In the genomic region with DNA sequence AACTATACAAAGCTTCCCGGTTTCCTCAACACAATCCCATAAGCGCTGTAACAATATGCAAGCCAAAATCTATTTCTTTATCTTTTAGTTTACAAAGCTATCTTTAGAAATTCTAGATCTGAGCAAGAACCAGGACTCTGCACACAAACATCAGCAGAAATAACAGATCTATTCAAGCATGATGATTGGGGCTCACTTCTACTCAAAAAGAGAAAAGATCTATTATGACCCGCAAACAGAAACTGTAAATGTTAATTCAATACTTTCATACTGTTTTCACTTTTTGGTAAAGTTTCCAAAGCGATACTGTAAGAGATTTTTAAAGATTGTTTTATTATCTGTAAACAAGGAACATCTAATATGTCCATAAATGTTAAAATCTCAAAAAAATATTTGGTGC, we compare ENCODE assay signal across 8 cellular contexts.
A peak's percentile ranks its signal among the peaks of the same experiment; 100 is the strongest.
DNase-seq lines count a peak whose midpoint lies in the region; ATAC-seq and TF ChIP-seq lines count a peak whose summit lies in the region.

No MANE protein-coding gene starts in this region.

- H3K27ac Mint-ChIP-seq in activated CD4-positive, alpha-beta T cell treated with anti-CD3 and anti-CD28 coated beads for 36 hours = peak overlapping the region; percentile 77
- peak overlapping the region; percentile 83 for H3K27ac Mint-ChIP-seq in activated B cell treated with CpG ODN at 0.5 μM for 24 hours

- H3K36me3 ChIP-seq in iPS-15b (ENCODE audit: control insufficient read depth, insufficient read depth, low read length) = no peaks in the 10 kb centered on the region

- H3K27me3 ChIP-seq in iPS-15b (ENCODE audit: control insufficient read depth, insufficient read depth, low read length) = no peaks in the 10 kb centered on the region

- POLR2A ChIA-PET in activated CD4-positive, alpha-beta T cell treated with anti-CD3 and anti-CD28 coated beads for 36 hours (lab: Charles Lee) = interaction anchor here (0.6 to 1.4 kb wide), 3 partner anchors 65 to 366 kb away, joined by 3 to 5 read pairs (median 5); a partner anchor contains a TSS
- POLR2A ChIA-PET in activated B cell treated with CpG ODN at 0.5 μM for 24 hours (lab: Charles Lee) = interaction anchor here (1.0 to 3.8 kb wide), 2 partner anchors 14 to 87 kb away, joined by 6 to 21 read pairs; a partner anchor contains a TSS

- peak; percentile 24 for ATAC-seq in activated CD4-positive, alpha-beta T cell treated with anti-CD3 and anti-CD28 coated beads for 36 hours
- ATAC-seq in activated B cell treated with CpG ODN at 0.5 μM for 24 hours (ENCODE audit: low read depth) = no peak

- CTCF ChIA-PET in activated CD4-positive, alpha-beta T cell treated with anti-CD3 and anti-CD28 coated beads for 36 hours (lab: Charles Lee) = interaction anchor here (0.6 to 1.5 kb wide), 4 partner anchors 31 to 364 kb away, joined by 3 to 8 read pairs (median 4); no protein-coding TSS in a partner anchor
- CTCF ChIA-PET in activated B cell treated with CpG ODN at 0.5 μM for 24 hours (lab: Charles Lee) = no interaction called here

- H3K27me3 Mint-ChIP-seq in activated CD4-positive, alpha-beta T cell treated with anti-CD3 and anti-CD28 coated beads for 36 hours = no peaks in the 10 kb centered on the region
- H3K27me3 Mint-ChIP-seq in activated B cell treated with CpG ODN at 0.5 μM for 24 hours = no peaks in the 10 kb centered on the region

- intact Hi-C loops in activated CD4-positive, alpha-beta T cell treated with anti-CD3 and anti-CD28 coated beads for 36 hours (cut with DNase I, micrococcal nuclease) = loop anchor here (1.0 to 10.0 kb wide), 15 partner anchors 51 to 1807 kb away; a partner anchor contains a TSS
- intact Hi-C loops in activated B cell treated with CpG ODN at 0.5 μM for 24 hours (cut with micrococcal nuclease) = loop anchor here (2.0 to 10.0 kb wide), 6 partner anchors 64 to 1053 kb away; a partner anchor contains a TSS

- no peak for TF ChIP-seq CTCF in activated B cell treated with CpG ODN at 0.5 μM for 24 hours (IDR thresholded peaks at IDR 0.05)

- peak overlapping the region; percentile 93 for H3K4me3 ChIP-seq in iPS-15b (ENCODE audit: low read depth, low read length)

- H3K27ac ChIP-seq in temporal lobe (ENCODE audit: low read depth, low read length) = peak overlapping the region; percentile 93

- DNase-seq in activated CD4-positive, alpha-beta T cell treated with anti-CD3 and anti-CD28 coated beads for 36 hours = no peak
- DNase-seq in activated CD4-positive, alpha-beta T cell treated with anti-CD3 and anti-CD28 coated beads, Interleukin-2, amount 50 U/mL, for 48 hours = no peak
- DNase-seq in activated B cell treated with CpG ODN at 0.5 μM for 24 hours (no peak), GM03348 (ENCODE audit: low spot score) (no peak), retina (no peak), RPMI8226 (no peak)

- H3K9ac ChIP-seq in iPS-15b (ENCODE audit: low read depth, low read length) = no peak overlapping the region

- peaks cover 9% of the 10 kb centered on the region for H3K4me1 ChIP-seq in iPS-15b (ENCODE audit: control insufficient read depth, insufficient read depth, low read length)

- H3K4me3 Mint-ChIP-seq in activated CD4-positive, alpha-beta T cell treated with anti-CD3 and anti-CD28 coated beads for 36 hours = peak overlapping the region; percentile 94
- peak overlapping the region; percentile 90 for H3K4me3 Mint-ChIP-seq in activated B cell treated with CpG ODN at 0.5 μM for 24 hours

- H3K9me3 ChIP-seq in iPS-15b (ENCODE audit: control insufficient read depth, insufficient read depth, low read length) = no peaks in the 10 kb centered on the region

- no peaks in the 10 kb centered on the region for H3K9me3 Mint-ChIP-seq in activated CD4-positive, alpha-beta T cell treated with anti-CD3 and anti-CD28 coated beads for 36 hours (ENCODE audit: low read depth)
- H3K9me3 Mint-ChIP-seq in activated B cell treated with CpG ODN at 0.5 μM for 24 hours = no peaks in the 10 kb centered on the region

- no peaks in the 10 kb centered on the region for H3K36me3 Mint-ChIP-seq in activated CD4-positive, alpha-beta T cell treated with anti-CD3 and anti-CD28 coated beads for 36 hours (ENCODE audit: low read depth)
- H3K36me3 Mint-ChIP-seq in activated B cell treated with CpG ODN at 0.5 μM for 24 hours (ENCODE audit: low read depth) = peaks cover 5% of the 10 kb centered on the region

- peaks cover 55% of the 10 kb centered on the region for H3K4me1 Mint-ChIP-seq in activated CD4-positive, alpha-beta T cell treated with anti-CD3 and anti-CD28 coated beads for 36 hours
- H3K4me1 Mint-ChIP-seq in activated B cell treated with CpG ODN at 0.5 μM for 24 hours = peaks cover 59% of the 10 kb centered on the region
